In genomic region chr1:201708691-201709090, GRCh38 we compare ENCODE assay signal across 10 cellular contexts.
"Had no signal": no experiment of that assay in that cellular context is flagged by ENCODE, and none has a peak within 500 bp of the region (broad histone marks: within the 10 kb centered on the region; RNA-seq: fewer than 3 reads in every experiment).

No MANE protein-coding gene starts in this region.

- H3K9me3 Mint-ChIP-seq: activated CD4-positive, alpha-beta T cell treated with anti-CD3 and anti-CD28 coated beads, Interleukin-2, amount 10 ng/mL, durations not matched to agents 24 days and 14 days; activated T-helper 17 cell treated with anti-CD3 and anti-CD28 coated beads, Interleukin-2, amount 50 U/mL, for 72 hours; stimulated activated naive B cell treated with anti-CD40 and anti-IgM and Interleukin-4, amounts not matched to agents 10 μg/mL and 1 μg/mL and 100 μg/mL, for 72 hours; WTC11 had no signal

- H3K27ac ChIP-seq: brain microvascular endothelial cell, pancreas, suprapubic skin, upper lobe of right lung had no signal

- H3K4me1 Mint-ChIP-seq: activated CD4-positive, alpha-beta T cell treated with anti-CD3 and anti-CD28 coated beads, Interleukin-2, amount 10 ng/mL, durations not matched to agents 24 days and 14 days; activated T-helper 17 cell treated with anti-CD3 and anti-CD28 coated beads, Interleukin-2, amount 50 U/mL, for 72 hours had no signal

- H3K36me3 Mint-ChIP-seq: stimulated activated naive B cell treated with anti-CD40 and anti-IgM and Interleukin-4, amounts not matched to agents 10 μg/mL and 1 μg/mL and 100 μg/mL, for 72 hours; WTC11 had no signal

- H3K27me3 Mint-ChIP-seq: activated T-helper 17 cell treated with anti-CD3 and anti-CD28 coated beads, Interleukin-2, amount 50 U/mL, for 72 hours had no signal

- H3K36me3 ChIP-seq: heart left ventricle, pancreas, suprapubic skin, upper lobe of right lung had no signal

- H3K27ac Mint-ChIP-seq: activated CD4-positive, alpha-beta T cell treated with anti-CD3 and anti-CD28 coated beads, Interleukin-2, amount 10 ng/mL, durations not matched to agents 24 days and 14 days; activated T-helper 17 cell treated with anti-CD3 and anti-CD28 coated beads, Interleukin-2, amount 50 U/mL, for 72 hours; stimulated activated naive B cell treated with anti-CD40 and anti-IgM and Interleukin-4, amounts not matched to agents 10 μg/mL and 1 μg/mL and 100 μg/mL, for 72 hours; WTC11 had no signal

- H3K9me3 ChIP-seq: heart left ventricle, pancreas, suprapubic skin, upper lobe of right lung had no signal

- H3K4me3 ChIP-seq: heart left ventricle, pancreas, suprapubic skin, upper lobe of right lung had no signal

- H3K27me3 ChIP-seq: brain microvascular endothelial cell, heart left ventricle, pancreas, suprapubic skin, upper lobe of right lung had no signal

- DNase-seq: brain microvascular endothelial cell, foreskin melanocyte had no signal

- H3K4me3 Mint-ChIP-seq: activated CD4-positive, alpha-beta T cell treated with anti-CD3 and anti-CD28 coated beads, Interleukin-2, amount 10 ng/mL, durations not matched to agents 24 days and 14 days; activated T-helper 17 cell treated with anti-CD3 and anti-CD28 coated beads, Interleukin-2, amount 50 U/mL, for 72 hours; stimulated activated naive B cell treated with anti-CD40 and anti-IgM and Interleukin-4, amounts not matched to agents 10 μg/mL and 1 μg/mL and 100 μg/mL, for 72 hours; WTC11 had no signal
